1 cellular context compared by ENCODE assay signal in the genomic region with DNA sequence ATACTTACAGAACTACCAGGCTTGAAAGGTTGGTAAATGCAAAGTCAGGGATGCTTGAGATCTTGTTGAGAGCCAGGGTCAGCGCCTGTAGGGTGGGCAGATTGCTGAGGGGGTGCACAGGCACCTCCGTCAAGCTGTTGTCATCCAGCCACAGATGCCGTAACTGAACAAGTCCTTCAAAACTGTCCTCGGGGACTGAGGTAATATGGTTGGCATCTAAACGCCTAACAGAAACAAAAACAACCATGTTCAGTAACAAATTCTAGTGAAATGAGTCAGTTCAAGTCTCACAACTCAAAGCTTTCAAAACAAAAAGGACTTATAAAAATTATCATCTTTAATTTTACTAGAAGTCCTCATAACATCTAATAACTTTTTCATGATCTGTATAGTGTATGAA.
TF ChIP-seq lines count a peak whose summit lies in the region.

No MANE protein-coding gene starts in this region.

TF ChIP-seq in HepG2, 621 proteins besides CTCF, POLR2A, EP300 and RAD21:
- TF ChIP-seq DNMT1 (CRISPR knock-in tag; IDR thresholded peaks at IDR 0.05) (no peak), FOXA3 (CRISPR knock-in tag; IDR thresholded peaks at IDR 0.05) (no peak), EZH2 (conservative IDR thresholded peaks at IDR 0.05; ENCODE audit: low read depth, low read length) (no peak), ZFP36L1 (CRISPR knock-in tag; IDR thresholded peaks at IDR 0.05) (no peak), DR1 (CRISPR knock-in tag; IDR thresholded peaks at IDR 0.05) (no peak), E2F5 (CRISPR knock-in tag; conservative IDR thresholded peaks at IDR 0.05) (no peak), ZNF839 (CRISPR knock-in tag; IDR thresholded peaks at IDR 0.05; ENCODE audit: borderline replicate concordance) (no peak), ZNF354B (CRISPR knock-in tag; IDR thresholded peaks at IDR 0.05) (no peak), ONECUT2 (CRISPR knock-in tag; IDR thresholded peaks at IDR 0.05) (no peak), ZBTB4 (CRISPR knock-in tag; IDR thresholded peaks at IDR 0.05; ENCODE audit: borderline replicate concordance) (no peak), ZFP37 (CRISPR knock-in tag; IDR thresholded peaks at IDR 0.05; ENCODE audit: borderline replicate concordance) (no peak), KDM4B (CRISPR knock-in tag; IDR thresholded peaks at IDR 0.05) (no peak), ZNF276 (CRISPR knock-in tag; IDR thresholded peaks at IDR 0.05; ENCODE audit: low read depth) (no peak), ELF1 (CRISPR knock-in tag; IDR thresholded peaks at IDR 0.05) (no peak)
- TF ChIP-seq, protein P1, sequence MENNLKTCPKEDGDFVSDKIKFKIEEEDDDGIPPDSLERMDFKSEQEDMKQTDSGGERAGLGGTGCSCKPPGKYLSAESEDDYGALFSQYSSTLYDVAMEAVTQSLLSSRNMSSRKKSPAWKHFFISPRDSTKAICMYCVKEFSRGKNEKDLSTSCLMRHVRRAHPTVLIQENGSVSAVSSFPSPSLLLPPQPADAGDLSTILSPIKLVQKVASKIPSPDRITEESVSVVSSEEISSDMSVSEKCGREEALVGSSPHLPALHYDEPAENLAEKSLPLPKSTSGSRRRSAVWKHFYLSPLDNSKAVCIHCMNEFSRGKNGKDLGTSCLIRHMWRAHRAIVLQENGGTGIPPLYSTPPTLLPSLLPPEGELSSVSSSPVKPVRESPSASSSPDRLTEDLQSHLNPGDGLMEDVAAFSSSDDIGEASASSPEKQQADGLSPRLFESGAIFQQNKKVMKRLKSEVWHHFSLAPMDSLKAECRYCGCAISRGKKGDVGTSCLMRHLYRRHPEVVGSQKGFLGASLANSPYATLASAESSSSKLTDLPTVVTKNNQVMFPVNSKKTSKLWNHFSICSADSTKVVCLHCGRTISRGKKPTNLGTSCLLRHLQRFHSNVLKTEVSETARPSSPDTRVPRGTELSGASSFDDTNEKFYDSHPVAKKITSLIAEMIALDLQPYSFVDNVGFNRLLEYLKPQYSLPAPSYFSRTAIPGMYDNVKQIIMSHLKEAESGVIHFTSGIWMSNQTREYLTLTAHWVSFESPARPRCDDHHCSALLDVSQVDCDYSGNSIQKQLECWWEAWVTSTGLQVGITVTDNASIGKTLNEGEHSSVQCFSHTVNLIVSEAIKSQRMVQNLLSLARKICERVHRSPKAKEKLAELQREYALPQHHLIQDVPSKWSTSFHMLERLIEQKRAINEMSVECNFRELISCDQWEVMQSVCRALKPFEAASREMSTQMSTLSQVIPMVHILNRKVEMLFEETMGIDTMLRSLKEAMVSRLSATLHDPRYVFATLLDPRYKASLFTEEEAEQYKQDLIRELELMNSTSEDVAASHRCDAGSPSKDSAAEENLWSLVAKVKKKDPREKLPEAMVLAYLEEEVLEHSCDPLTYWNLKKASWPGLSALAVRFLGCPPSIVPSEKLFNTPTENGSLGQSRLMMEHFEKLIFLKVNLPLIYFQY (CRISPR knock-in tag; IDR thresholded peaks at IDR 0.05; ENCODE audit: borderline replicate concordance): no peak
- TF ChIP-seq, protein P2, sequence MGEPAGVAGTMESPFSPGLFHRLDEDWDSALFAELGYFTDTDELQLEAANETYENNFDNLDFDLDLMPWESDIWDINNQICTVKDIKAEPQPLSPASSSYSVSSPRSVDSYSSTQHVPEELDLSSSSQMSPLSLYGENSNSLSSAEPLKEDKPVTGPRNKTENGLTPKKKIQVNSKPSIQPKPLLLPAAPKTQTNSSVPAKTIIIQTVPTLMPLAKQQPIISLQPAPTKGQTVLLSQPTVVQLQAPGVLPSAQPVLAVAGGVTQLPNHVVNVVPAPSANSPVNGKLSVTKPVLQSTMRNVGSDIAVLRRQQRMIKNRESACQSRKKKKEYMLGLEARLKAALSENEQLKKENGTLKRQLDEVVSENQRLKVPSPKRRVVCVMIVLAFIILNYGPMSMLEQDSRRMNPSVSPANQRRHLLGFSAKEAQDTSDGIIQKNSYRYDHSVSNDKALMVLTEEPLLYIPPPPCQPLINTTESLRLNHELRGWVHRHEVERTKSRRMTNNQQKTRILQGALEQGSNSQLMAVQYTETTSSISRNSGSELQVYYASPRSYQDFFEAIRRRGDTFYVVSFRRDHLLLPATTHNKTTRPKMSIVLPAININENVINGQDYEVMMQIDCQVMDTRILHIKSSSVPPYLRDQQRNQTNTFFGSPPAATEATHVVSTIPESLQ (CRISPR knock-in tag; conservative IDR thresholded peaks at IDR 0.05): no peak
- TF ChIP-seq, protein P3, sequence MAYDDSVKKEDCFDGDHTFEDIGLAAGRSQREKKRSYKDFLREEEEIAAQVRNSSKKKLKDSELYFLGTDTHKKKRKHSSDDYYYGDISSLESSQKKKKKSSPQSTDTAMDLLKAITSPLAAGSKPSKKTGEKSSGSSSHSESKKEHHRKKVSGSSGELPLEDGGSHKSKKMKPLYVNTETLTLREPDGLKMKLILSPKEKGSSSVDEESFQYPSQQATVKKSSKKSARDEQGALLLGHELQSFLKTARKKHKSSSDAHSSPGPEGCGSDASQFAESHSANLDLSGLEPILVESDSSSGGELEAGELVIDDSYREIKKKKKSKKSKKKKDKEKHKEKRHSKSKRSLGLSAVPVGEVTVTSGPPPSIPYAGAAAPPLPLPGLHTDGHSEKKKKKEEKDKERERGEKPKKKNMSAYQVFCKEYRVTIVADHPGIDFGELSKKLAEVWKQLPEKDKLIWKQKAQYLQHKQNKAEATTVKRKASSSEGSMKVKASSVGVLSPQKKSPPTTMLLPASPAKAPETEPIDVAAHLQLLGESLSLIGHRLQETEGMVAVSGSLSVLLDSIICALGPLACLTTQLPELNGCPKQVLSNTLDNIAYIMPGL (CRISPR knock-in tag; IDR thresholded peaks at IDR 0.05; ENCODE audit: borderline replicate concordance in 1 of 2, low read depth in 1 of 2): no peak
